ENCODE assay signal across 18 cellular contexts in genomic region chr18:10343778-10344177, GRCh38.
"Had no signal": no experiment of that assay in that cellular context is flagged by ENCODE, and none has a peak within 500 bp of the region (broad histone marks: within the 10 kb centered on the region; RNA-seq: fewer than 3 reads in every experiment).

No MANE protein-coding gene starts in this region.

- H3K36me3 ChIP-seq: breast epithelium, colonic mucosa, lower lobe of right lung, pancreas had no signal

- H3K4me3 Mint-ChIP-seq: activated naive CD8-positive, alpha-beta T cell treated with anti-CD3 and anti-CD28 coated beads, Interleukin-2, amount 10 ng/mL, durations not matched to agents 7 days and 5 days; activated T-helper 1 cell treated with anti-CD3 and anti-CD28 coated beads, Interleukin-12 subunit alpha, Interleukin-12 subunit beta, Interleukin-2, Interleukin-4 antibody, amounts not matched to agents 30 ng/mL and 10 ng/mL and 1 ng/mL, durations not matched to agents 14 hours and 24 hours and 36 hours; immature natural killer cell; naive B cell; type B pancreatic cell had no signal

- DNase-seq: activated CD4-positive, CD25-positive, alpha-beta regulatory T cell treated with anti-CD3 and anti-CD28 coated beads, Interleukin-2, amount 50 U/mL, for 72 hours; activated naive CD4-positive, alpha-beta T cell; activated naive CD8-positive, alpha-beta T cell treated with anti-CD3 and anti-CD28 coated beads, Interleukin-2, amount 10 ng/mL, durations not matched to agents 7 days and 5 days; aorta; colonic mucosa; immature natural killer cell; left cardiac atrium; lower lobe of right lung; naive B cell; small intestine; stimulated activated CD4-positive, alpha-beta T cell treated with anti-CD3 and anti-CD28 coated beads, Interleukin-4, amount 100 ng/mL, for 24 hours; stimulated activated naive CD4-positive, alpha-beta T cell; T-helper 1 cell; T1000 had no signal

- H3K4me1 Mint-ChIP-seq: activated naive CD8-positive, alpha-beta T cell treated with anti-CD3 and anti-CD28 coated beads, Interleukin-2, amount 10 ng/mL, durations not matched to agents 7 days and 5 days; immature natural killer cell; naive B cell had no signal

- H3K27me3 ChIP-seq: breast epithelium, colonic mucosa, pancreas had no signal

- FAIRE-seq: pancreas, small intestine had no signal

- H3K36me3 Mint-ChIP-seq: activated naive CD8-positive, alpha-beta T cell treated with anti-CD3 and anti-CD28 coated beads, Interleukin-2, amount 10 ng/mL, durations not matched to agents 7 days and 5 days; immature natural killer cell; type B pancreatic cell had no signal

- H3K27ac ChIP-seq: breast epithelium, colonic mucosa, lower lobe of right lung, pancreas had no signal

- H3K27me3 Mint-ChIP-seq: activated naive CD8-positive, alpha-beta T cell treated with anti-CD3 and anti-CD28 coated beads, Interleukin-2, amount 10 ng/mL, durations not matched to agents 7 days and 5 days; type B pancreatic cell had no signal

- H3K27ac Mint-ChIP-seq: activated naive CD8-positive, alpha-beta T cell treated with anti-CD3 and anti-CD28 coated beads, Interleukin-2, amount 10 ng/mL, durations not matched to agents 7 days and 5 days; activated T-helper 1 cell treated with anti-CD3 and anti-CD28 coated beads, Interleukin-12 subunit alpha, Interleukin-12 subunit beta, Interleukin-2, Interleukin-4 antibody, amounts not matched to agents 30 ng/mL and 10 ng/mL and 1 ng/mL, durations not matched to agents 14 hours and 24 hours and 36 hours; immature natural killer cell; naive B cell; type B pancreatic cell had no signal

- H3K4me3 ChIP-seq: breast epithelium, colonic mucosa, lower lobe of right lung, pancreas had no signal

- H3K4me1 ChIP-seq: breast epithelium, colonic mucosa, lower lobe of right lung, pancreas had no signal
